ENCODE assay signal across 22 cellular contexts in genomic region chr1:112807999-112808398, GRCh38.
"Had no signal": no experiment of that assay in that cellular context is flagged by ENCODE, and none has a peak within 500 bp of the region (broad histone marks: within the 10 kb centered on the region; RNA-seq: fewer than 3 reads in every experiment).

No MANE protein-coding gene starts in this region.

- H3K27ac Mint-ChIP-seq: activated CD4-positive, alpha-beta memory T cell treated with anti-CD3 and anti-CD28 coated beads, Interleukin-2, amount 10 ng/mL, durations not matched to agents 7 days and 5 days; activated CD4-positive, alpha-beta T cell treated with anti-CD3 and anti-CD28 coated beads, Interleukin-2, amount 10 ng/mL, durations not matched to agents 24 days and 14 days; activated naive CD4-positive, alpha-beta T cell treated with anti-CD3 and anti-CD28 coated beads for 36 hours; activated naive CD8-positive, alpha-beta T cell treated with anti-CD3 and anti-CD28 coated beads, Interleukin-2, amount 10 ng/mL, durations not matched to agents 7 days and 5 days; activated T-cell treated with anti-CD3 and anti-CD28 coated beads, Interleukin-2, amount 50 U/mL, for 72 hours; immature natural killer cell; naive B cell; neural progenitor cell; stimulated activated memory B cell treated with anti-CD40 and anti-IgM and Interleukin-4, amounts not matched to agents 10 μg/mL and 1 μg/mL and 100 μg/mL, for 72 hours had no signal

- H3K27ac ChIP-seq: left lung, neural progenitor cell, transverse colon, vagina had no signal

- H3K4me2 ChIP-seq: neural progenitor cell had no signal

- H2AFZ ChIP-seq: neural progenitor cell had no signal

- H3K36me3 ChIP-seq: left lung, neural progenitor cell, transverse colon, vagina had no signal

- ATAC-seq: activated CD4-positive, CD25-positive, alpha-beta regulatory T cell treated with anti-CD3 and anti-CD28 coated beads, Interleukin-2, amount 50 U/mL, for 24 hours; activated T-cell treated with anti-CD3 and anti-CD28 coated beads, Interleukin-2, amount 50 U/mL, for 72 hours; left lung; stimulated activated memory B cell treated with anti-CD40 and anti-IgM and Interleukin-4, amounts not matched to agents 10 μg/mL and 1 μg/mL and 100 μg/mL, for 72 hours had no signal

- H3K9ac ChIP-seq: neural progenitor cell had no signal

- H3K9me3 Mint-ChIP-seq: activated CD4-positive, alpha-beta memory T cell treated with anti-CD3 and anti-CD28 coated beads, Interleukin-2, amount 10 ng/mL, durations not matched to agents 7 days and 5 days; activated CD4-positive, alpha-beta T cell treated with anti-CD3 and anti-CD28 coated beads, Interleukin-2, amount 10 ng/mL, durations not matched to agents 24 days and 14 days; activated naive CD4-positive, alpha-beta T cell treated with anti-CD3 and anti-CD28 coated beads for 36 hours; activated naive CD8-positive, alpha-beta T cell treated with anti-CD3 and anti-CD28 coated beads, Interleukin-2, amount 10 ng/mL, durations not matched to agents 7 days and 5 days; activated T-cell treated with anti-CD3 and anti-CD28 coated beads, Interleukin-2, amount 50 U/mL, for 72 hours; endodermal cell; immature natural killer cell; naive B cell; neural progenitor cell; stimulated activated memory B cell treated with anti-CD40 and anti-IgM and Interleukin-4, amounts not matched to agents 10 μg/mL and 1 μg/mL and 100 μg/mL, for 72 hours had no signal

- H3K4me3 ChIP-seq: left lung, neural progenitor cell, transverse colon, vagina had no signal

- H3K4me1 ChIP-seq: left lung, vagina had no signal

- H3K4me3 Mint-ChIP-seq: activated CD4-positive, alpha-beta memory T cell treated with anti-CD3 and anti-CD28 coated beads, Interleukin-2, amount 10 ng/mL, durations not matched to agents 7 days and 5 days; activated CD4-positive, alpha-beta T cell treated with anti-CD3 and anti-CD28 coated beads, Interleukin-2, amount 10 ng/mL, durations not matched to agents 24 days and 14 days; activated naive CD4-positive, alpha-beta T cell treated with anti-CD3 and anti-CD28 coated beads for 36 hours; activated naive CD8-positive, alpha-beta T cell treated with anti-CD3 and anti-CD28 coated beads, Interleukin-2, amount 10 ng/mL, durations not matched to agents 7 days and 5 days; activated T-cell treated with anti-CD3 and anti-CD28 coated beads, Interleukin-2, amount 50 U/mL, for 72 hours; endodermal cell; immature natural killer cell; naive B cell; neural progenitor cell; stimulated activated memory B cell treated with anti-CD40 and anti-IgM and Interleukin-4, amounts not matched to agents 10 μg/mL and 1 μg/mL and 100 μg/mL, for 72 hours had no signal

- H3K27me3 ChIP-seq: neural progenitor cell, transverse colon, vagina had no signal

- H3K36me3 Mint-ChIP-seq: activated naive CD8-positive, alpha-beta T cell treated with anti-CD3 and anti-CD28 coated beads, Interleukin-2, amount 10 ng/mL, durations not matched to agents 7 days and 5 days; immature natural killer cell; naive B cell; neural progenitor cell; stimulated activated memory B cell treated with anti-CD40 and anti-IgM and Interleukin-4, amounts not matched to agents 10 μg/mL and 1 μg/mL and 100 μg/mL, for 72 hours had no signal

- DNase-seq: activated CD4-positive, alpha-beta memory T cell treated with anti-CD3 and anti-CD28 coated beads, Interleukin-2, amount 10 ng/mL, durations not matched to agents 7 days and 5 days; activated CD4-positive, alpha-beta T cell treated with anti-CD3 and anti-CD28 coated beads, Interleukin-2, amount 10 ng/mL, durations not matched to agents 24 days and 14 days; activated effector memory CD4-positive, alpha-beta T cell treated with Interleukin-2 at 50 U/mL for 16 hours; activated naive CD4-positive, alpha-beta T cell treated with anti-CD3 and anti-CD28 coated beads for 36 hours; activated naive CD8-positive, alpha-beta T cell treated with anti-CD3 and anti-CD28 coated beads, Interleukin-2, amount 10 ng/mL, durations not matched to agents 7 days and 5 days; activated T-cell treated with anti-CD3 and anti-CD28 coated beads, Interleukin-2, amount 50 U/mL, for 72 hours; amniotic stem cell; cerebellar nuclear complex; cortex of kidney; endodermal cell; immature natural killer cell; left lung; mammary epithelial cell; naive B cell; retina; stimulated activated CD4-positive, alpha-beta T cell treated with anti-CD3 and anti-CD28 coated beads, Interleukin-12 subunit alpha, Interleukin-12 subunit beta, amount 100 ng/mL, for 4 hours; T-helper 2 cell; transverse colon had no signal

- H3K9me3 ChIP-seq: left lung, transverse colon, vagina had no signal

- H3K4me1 Mint-ChIP-seq: activated naive CD8-positive, alpha-beta T cell treated with anti-CD3 and anti-CD28 coated beads, Interleukin-2, amount 10 ng/mL, durations not matched to agents 7 days and 5 days; immature natural killer cell; naive B cell; stimulated activated memory B cell treated with anti-CD40 and anti-IgM and Interleukin-4, amounts not matched to agents 10 μg/mL and 1 μg/mL and 100 μg/mL, for 72 hours had no signal
